20 cellular contexts compared by ENCODE assay signal in genomic region chr1:77970192-77970591, GRCh38. TPM values are rescaled to one million over a fixed set of nuclear protein-coding genes. Genes with fewer than 3 reads are reported as not detected.
DNase-seq lines count a peak whose midpoint lies in the region; ATAC-seq, FAIRE-seq and TF ChIP-seq lines count a peak whose summit lies in the region.
"Had no signal": no experiment of that assay in that cellular context is flagged by ENCODE, and none has a peak within 500 bp of the region (broad histone marks: within the 10 kb centered on the region; RNA-seq: fewer than 3 reads in every experiment).

No MANE protein-coding gene starts in this region.

- SMC1A ChIA-PET in GM12878 (lab: Charles Lee; ENCODE audit: uncharacterized antibody, unreplicated experiment) = interaction anchor here (0.8 to 1.6 kb wide), 5 partner anchors 23 to 49 kb away, joined by 3 to 8 read pairs (median 3); partner anchors contain the start of gene DNAJB4

- TF ChIP-seq POLR2A in HepG2 (IDR thresholded peaks at IDR 0.05; ENCODE audit: insufficient read depth in 1 of 2, low read depth in 2 of 2, low read length in 2 of 2) (no peak), right lobe of liver (IDR thresholded peaks at IDR 0.05) (no peak), GM12878 (IDR thresholded peaks at IDR 0.05; ENCODE audit: low read depth, low read length) (no peak)

- no peak overlapping the region for H3K4me2 ChIP-seq in HepG2 (ENCODE audit: low read depth, low read length)
- H3K4me2 ChIP-seq in GM23338 = no peak overlapping the region
- no peak overlapping the region; the same call in 1 of the 2 replicates for H3K4me2 ChIP-seq in GM12878 (ENCODE audit: control insufficient read depth, insufficient read depth)
- no peak overlapping the region for H3K4me2 ChIP-seq in smooth muscle cell
- H3K4me2 ChIP-seq: PC-9 had no signal

- no peak overlapping the region for H3K9ac ChIP-seq in HepG2 (ENCODE audit: insufficient read depth, low read depth, low read length)
- no peak overlapping the region for H3K9ac ChIP-seq in GM12878 (ENCODE audit: control insufficient read depth, insufficient read depth, low read length)
- no peak overlapping the region for H3K9ac ChIP-seq in smooth muscle cell (ENCODE audit: low read depth)

- RAD21 ChIA-PET in GM12878 (lab: Charles Lee; ENCODE audit: unreplicated experiment) = interaction anchor here (1.0 to 1.5 kb wide), 3 partner anchors 12 to 143 kb away, joined by 3 to 5 read pairs (median 3); partner anchors contain the start of gene DNAJB4

- no TSS peak for BruUV-seq in HepG2 (replicated peaks; lab: Mats Ljungman, UMichigan)
- BruUV-seq in GM12878 (replicated peaks; lab: Mats Ljungman, UMichigan) = no TSS peak

- H3K4me1 Mint-ChIP-seq in GM23338 = peaks cover 19% of the 10 kb centered on the region

- in situ Hi-C loops in HepG2 (cut with HindIII; ENCODE audit: extremely low pct_ligation_motif_present, low pct_unique_long_range_greater_than_20kb) (loop anchor here (10.0 kb wide), 1 partner anchor 145 kb away; no protein-coding TSS in a partner anchor), GM12878 (cut with MboI) (no loop called here)

- H3K9me3 ChIP-seq in HepG2 (ENCODE audit: low read length) (no peaks in the 10 kb centered on the region), right lobe of liver (no peaks in the 10 kb centered on the region), GM12878 (replicated peaks; ENCODE audit: control insufficient read depth, insufficient read depth, low read length) (no peaks in the 10 kb centered on the region), smooth muscle cell (replicated peaks; ENCODE audit: low read depth) (no peaks in the 10 kb centered on the region)
- H3K9me3 ChIP-seq: HAP-1, SJCRH30 had no signal

- POLR2A ChIA-PET in HepG2 (lab: Yijun Ruan, JAX) = interaction anchor here (0.8 to 1.1 kb wide), 2 partner anchors 9 to 35 kb away, joined by 3 read pairs; partner anchors contain the start of genes DNAJB4 and FUBP1
- POLR2A ChIA-PET in GM12878 (lab: Charles Lee) = no interaction called here

- H3K4me1 ChIP-seq in HepG2 (ENCODE audit: insufficient read depth, low read length) (peaks cover 36% of the 10 kb centered on the region), right lobe of liver (peaks cover 0 to 7% (median 2%) of the 10 kb centered on the region in 4 donors), GM23338 (ENCODE audit: insufficient read depth) (peaks cover 30% of the 10 kb centered on the region), GM12878 (ENCODE audit: control insufficient read depth, insufficient read depth, low read length) (no peaks in the 10 kb centered on the region; the same call in 1 of the 2 replicates), smooth muscle cell (ENCODE audit: low read depth) (peaks cover 5% of the 10 kb centered on the region)
- H3K4me1 ChIP-seq: SJCRH30 had no signal

- H3K4me3 Mint-ChIP-seq in GM23338 = no peak overlapping the region
- H3K4me3 Mint-ChIP-seq: CD14-positive monocyte had no signal

- no peak for TF ChIP-seq RAD21 in HepG2 (CRISPR knock-in tag; IDR thresholded peaks at IDR 0.05)
- no peak for TF ChIP-seq RAD21 in GM12878 (IDR thresholded peaks at IDR 0.05; ENCODE audit: insufficient read depth, low read depth, low read length)

- H4K20me1 ChIP-seq in HepG2 (ENCODE audit: insufficient read depth, low read length) (peaks cover 66% of the 10 kb centered on the region), GM23338 (replicated peaks; ENCODE audit: insufficient read depth) (peaks cover 52% of the 10 kb centered on the region), GM12878 (ENCODE audit: control insufficient read depth, insufficient read depth) (peaks cover 9% of the 10 kb centered on the region), smooth muscle cell (ENCODE audit: low read depth) (peaks cover 100% of the 10 kb centered on the region)

- no peaks in the 10 kb centered on the region for H3K9me3 Mint-ChIP-seq in GM23338

- H3K79me2 ChIP-seq in HepG2 (ENCODE audit: insufficient read depth, low read length) = peaks cover 93% of the 10 kb centered on the region
- H3K79me2 ChIP-seq in GM23338 (replicated peaks; ENCODE audit: insufficient read depth) = peaks cover 100% of the 10 kb centered on the region
- H3K79me2 ChIP-seq in GM12878 (ENCODE audit: control insufficient read depth, insufficient read depth, low read length) = peaks cover 79% of the 10 kb centered on the region
- peaks cover 100% of the 10 kb centered on the region for H3K79me2 ChIP-seq in smooth muscle cell (ENCODE audit: low read depth)

- H3K27ac ChIP-seq in HepG2 (ENCODE audit: extremely low read length, insufficient read depth, low read length) (no peak overlapping the region), right lobe of liver (no peak overlapping the region), GM23338 (ENCODE audit: low read depth) (peak overlapping the region; percentile 23; the same call in 1 of the 2 replicates), GM12878 (ENCODE audit: control insufficient read depth, insufficient read depth) (no peak overlapping the region), smooth muscle cell (ENCODE audit: low read depth) (no peak overlapping the region)
- H3K27ac ChIP-seq: PC-9, SJCRH30 had no signal

- no peaks in the 10 kb centered on the region for H3K27me3 ChIP-seq in HepG2 (ENCODE audit: control insufficient read depth in 1 of 2, insufficient read depth in 2 of 2, low read length in 2 of 2)
- no peaks in the 10 kb centered on the region for H3K27me3 ChIP-seq in right lobe of liver
- no peaks in the 10 kb centered on the region for H3K27me3 ChIP-seq in GM23338 (ENCODE audit: insufficient read depth)
- no peaks in the 10 kb centered on the region for H3K27me3 ChIP-seq in GM12878 (replicated peaks in 1 of 2; ENCODE audit: control insufficient read depth in 2 of 2, insufficient read depth in 2 of 2, low read length in 1 of 2)
- H3K27me3 ChIP-seq in smooth muscle cell (ENCODE audit: low read depth) = no peaks in the 10 kb centered on the region
- H3K27me3 ChIP-seq: SJCRH30 had no signal

- H3K4me3 ChIP-seq in HepG2 (replicated peaks in 1 of 3; ENCODE audit: insufficient read depth in 1 of 3, low read depth in 2 of 3, low read length in 3 of 3) (no peak overlapping the region), right lobe of liver (no peak overlapping the region), GM23338 (no peak overlapping the region), GM12878 (no peak overlapping the region), smooth muscle cell (no peak overlapping the region)
- H3K4me3 ChIP-seq: HAP-1, PC-9, SJCRH30 had no signal

- TF ChIP-seq EP300 in HepG2 (IDR thresholded peaks at IDR 0.05; ENCODE audit: low read depth in 2 of 2, low read length in 2 of 2) = no peak
- no peak for TF ChIP-seq EP300 in HepG2 (CRISPR knock-in tag; IDR thresholded peaks at IDR 0.05; ENCODE audit: borderline replicate concordance)
- TF ChIP-seq EP300 in GM12878 (IDR thresholded peaks at IDR 0.05; ENCODE audit: borderline replicate concordance in 1 of 2, control insufficient read depth in 1 of 2, low read depth in 2 of 2, low read length in 2 of 2) = no peak

- WGBS in HepG2 (ENCODE audit: low lambda C conversion rate) = 92% methylated on average over 1 of the region's 1 CpG
- WGBS in right lobe of liver (ENCODE audit: insufficient coverage, low coverage, low lambda C conversion rate, missing lambda C conversion rate) = 80% methylated on average over 1 of the region's 1 CpG
- WGBS in GM12878 (ENCODE audit: insufficient coverage, insufficient replicate concordance, low lambda C conversion rate, missing lambda C conversion rate) = 100% methylated on average over 1 of the region's 1 CpG
- WGBS in smooth muscle cell (ENCODE audit: low lambda C conversion rate) = 90% methylated on average over 1 of the region's 1 CpG

- no peak for TF ChIP-seq CTCF in HepG2 (CRISPR knock-in tag; IDR thresholded peaks at IDR 0.05)
- no peak for TF ChIP-seq CTCF in right lobe of liver (IDR thresholded peaks at IDR 0.05)
- no peak for TF ChIP-seq CTCF in GM23338 (conservative IDR thresholded peaks at IDR 0.05; ENCODE audit: low read depth in 2 of 2)
- TF ChIP-seq CTCF in GM12878 (IDR thresholded peaks at IDR 0.05 in 2 of 3, conservative IDR thresholded peaks at IDR 0.05 in 1 of 3; ENCODE audit: control insufficient read depth in 2 of 3, extremely low read depth in 1 of 3, insufficient read depth in 1 of 3, low read depth in 3 of 3, low read length in 3 of 3) = no peak
- TF ChIP-seq CTCF in smooth muscle cell (IDR thresholded peaks at IDR 0.05; ENCODE audit: borderline replicate concordance, insufficient read depth, poor library complexity, severe bottlenecking) = no peak

- ATAC-seq in HepG2 (peak; percentile 52; the same call in 2 of the 3 replicates), right lobe of liver (no peak), GM23338 (no peak), GM12878 (peak; percentile 54), HG02938 (IDR thresholded peaks at IDR 0.05; ENCODE audit: unreplicated experiment) (no peak)

- H3K36me3 ChIP-seq in HepG2 (replicated peaks in 1 of 2; ENCODE audit: control insufficient read depth in 1 of 2, insufficient read depth in 2 of 2, low read length in 2 of 2) = peaks cover 9 to 66% of the 10 kb centered on the region in 2 experiments
- H3K36me3 ChIP-seq in right lobe of liver = peaks cover 3 to 59% (median 24%) of the 10 kb centered on the region in 4 donors
- H3K36me3 ChIP-seq in GM23338 (ENCODE audit: insufficient read depth) = peaks cover 53% of the 10 kb centered on the region; the same call in 1 of the 2 replicates
- peaks cover 4 to 27% of the 10 kb centered on the region in 2 experiments for H3K36me3 ChIP-seq in GM12878 (ENCODE audit: control insufficient read depth in 2 of 2, insufficient read depth in 2 of 2, low read length in 1 of 2)
- H3K36me3 ChIP-seq in smooth muscle cell (ENCODE audit: low read depth) = peaks cover 50% of the 10 kb centered on the region

- H3F3A ChIP-seq in GM23338 (replicated peaks; ENCODE audit: low read depth) (no peaks in the 10 kb centered on the region), smooth muscle cell (ENCODE audit: low read depth) (peaks cover 4% of the 10 kb centered on the region)

- intact Hi-C loops in HepG2 (cut with micrococcal nuclease; ENCODE audit: unreplicated experiment) (no loop called here), right lobe of liver (cut with DNase I) (loop anchor here (10.0 kb wide), 1 partner anchor 145 kb away; no protein-coding TSS in a partner anchor), GM12878 (cut with micrococcal nuclease; ENCODE audit: unreplicated experiment) (no loop called here)

- no peaks in the 10 kb centered on the region for H3K9me2 ChIP-seq in GM23338 (ENCODE audit: insufficient read depth)

- CTCF ChIA-PET in HepG2 (lab: Yijun Ruan, JAX; ENCODE audit: low intra/inter-chr PET ratio, low total read pairs) = no interaction called here
- CTCF ChIA-PET in GM12878 (lab: Yijun Ruan, JAX) = interaction anchor here (1.5 kb wide), 1 partner anchor 14 kb away, joined by 3 read pairs; no protein-coding TSS in a partner anchor

- H3K27ac Mint-ChIP-seq in GM23338 = no peak overlapping the region
- H3K27ac Mint-ChIP-seq: CD14-positive monocyte had no signal

- FAIRE-seq in HepG2 (lab: Jason Lieb, UNC) (no peak), GM12878 (lab: Jason Lieb, UNC) (no peak)

- peaks cover 78% of the 10 kb centered on the region for H3K36me3 Mint-ChIP-seq in GM23338 (ENCODE audit: low read depth)

- peaks cover 8% of the 10 kb centered on the region for H3K27me3 Mint-ChIP-seq in GM23338 (ENCODE audit: insufficient read depth, low read depth, poor library complexity)

- DNase-seq in HepG2 (ENCODE audit: low spot score) (no peak), right lobe of liver (no peak), GM23338 (ENCODE audit: low spot score) (no peak), GM12878 (ENCODE audit: low read depth, low spot score) (no peak), smooth muscle cell (lab: John Stamatoyannopoulos, UW; ENCODE audit: unreplicated experiment) (no peak)
- no peak for DNase-seq in activated CD8-positive, alpha-beta memory T cell treated with anti-CD3 and anti-CD28 coated beads, Interleukin-2, amount 50 U/mL, for 48 hours
- DNase-seq: AML-193, Calu3, DMS79, GDM1, KG1, NCI-H1048, NCI-H146, NCI-H2081, NCI-H748 treated with DMSO at 0.1 percent for 48 hours, PC-9, SJCRH30 had no signal

- H2AFZ ChIP-seq in HepG2 (ENCODE audit: low read length) (no peak overlapping the region), GM23338 (no peak overlapping the region), GM12878 (ENCODE audit: control insufficient read depth, low read depth, low read length) (no peak overlapping the region), smooth muscle cell (ENCODE audit: low read depth) (no peak overlapping the region)
- H2AFZ ChIP-seq: PC-9 had no signal

RNA-seq across cellular contexts. Expression of gene FUBP1, which starts 8.7 kb away (rescaled TPM):
- 166 and 192 TPM in 2 replicates for total RNA-seq in HepG2 (2016; rRNA removed; fragmentation: Illumina TruSeq; extraction: Trizol)
- total RNA-seq in HepG2 (2016; cell fraction: cytosol; rRNA removed; fragmentation: Illumina TruSeq; extraction: Trizol; ENCODE audit: low read depth) = 14.8 and 18.6 TPM in 2 replicates
- 164 and 178 TPM in 2 replicates for total RNA-seq in HepG2 (2016; cell fraction: insoluble cytoplasmic fraction; rRNA removed; fragmentation: Illumina TruSeq; extraction: Trizol)
- total RNA-seq in HepG2 (2016; cell fraction: membrane; rRNA removed; fragmentation: Illumina TruSeq; extraction: Trizol) = 33.3 and 42.9 TPM in 2 replicates
- 243 and 259 TPM in 2 replicates for total RNA-seq in HepG2 (2016; cell fraction: nucleus; rRNA removed; fragmentation: Illumina TruSeq; extraction: Trizol)
- polyA plus RNA-seq in HepG2 (2011; rRNA removed) = 97.5 and 98.1 TPM in 2 replicates
- polyA plus RNA-seq in HepG2 (2011; cell fraction: cytosol; rRNA removed) = 50.6 and 52.7 TPM in 2 replicates
- 159 and 189 TPM in 2 replicates for polyA plus RNA-seq in HepG2 (2011; cell fraction: nucleus; rRNA removed)
- polyA plus RNA-seq in HepG2 (2012) = 106 and 122 TPM in 2 replicates
- polyA plus RNA-seq in HepG2 (2016; cell fraction: cytosol; fragmentation: Illumina TruSeq; extraction: Trizol; ENCODE audit: low read depth) = 6.8 and 8.4 TPM in 2 replicates
- 165 and 171 TPM in 2 replicates for polyA plus RNA-seq in HepG2 (2016; cell fraction: insoluble cytoplasmic fraction; fragmentation: Illumina TruSeq; extraction: Trizol; ENCODE audit: low read depth)
- 18.5 and 22.5 TPM in 2 replicates for polyA plus RNA-seq in HepG2 (2016; cell fraction: membrane; fragmentation: Illumina TruSeq; extraction: Trizol; ENCODE audit: low read depth)
- polyA plus RNA-seq in HepG2 (2016; cell fraction: nucleus; fragmentation: Illumina TruSeq; extraction: Trizol; ENCODE audit: insufficient read depth, low read depth) = 212 and 220 TPM in 2 replicates
- 143 and 421 TPM in 2 replicates for polyA minus RNA-seq in HepG2 (2011; rRNA and poly(A)+ RNA removed; ENCODE audit: low replicate concordance)
- polyA minus RNA-seq in HepG2 (2011; cell fraction: cytosol; rRNA and poly(A)+ RNA removed) = 53.6 and 56.2 TPM in 2 replicates
- polyA minus RNA-seq in HepG2 (2011; cell fraction: nucleus; rRNA and poly(A)+ RNA removed) = 426 and 458 TPM in 2 replicates
- 10 to 100 TPM; 21.7 to 38.5 (median 35.6) TPM for total RNA-seq in right lobe of liver
- total RNA-seq in GM23338 (2014; rRNA removed; shearing (Covaris generic)) = 308 and 321 TPM in 2 replicates
- polyA plus RNA-seq in GM23338 (2016; fragmentation: Nextera tagmentation; extraction: Ambion mirVana) = 194 and 212 TPM in 2 replicates
- total RNA-seq in GM12878 (2013; cell fraction: nucleolus; rRNA removed) = 1,069 and 1,115 TPM in 2 replicates
- 186 and 207 TPM in 2 replicates for total RNA-seq in GM12878 (2014; rRNA removed)
- 244 and 247 TPM in 2 replicates for total RNA-seq in GM12878 (2014; rRNA removed; fragmentation: Illumina TruSeq; extraction: Trizol)
- total RNA-seq in GM12878 (2021) = 184 and 196 TPM in 2 replicates
- polyA plus RNA-seq in GM12878 (2011; ENCODE audit: low read depth) = 100 TPM
- 343 and 471 TPM in 2 replicates for polyA plus RNA-seq in GM12878 (2011; rRNA removed)
- polyA plus RNA-seq in GM12878 (2011; cell fraction: cytosol; rRNA removed) = 135 and 172 TPM in 2 replicates
- polyA plus RNA-seq in GM12878 (2011; cell fraction: nucleus; rRNA removed) = 1,076 and 1,106 TPM in 2 replicates
- polyA plus RNA-seq in GM12878 (2012) = 110 and 134 TPM in 2 replicates
- polyA plus RNA-seq in GM12878 (2014; fragmentation: Illumina TruSeq; extraction: Trizol) = 209 and 221 TPM in 2 replicates
- 100 to 1,000 TPM; 110 to 114 TPM for polyA plus RNA-seq in GM12878 (2014; fragmentation: Nextera tagmentation; extraction: Ambion mirVana)
- polyA plus RNA-seq in GM12878 (2014; rRNA removed) = 219 and 248 TPM in 2 replicates
- 100 to 1,000 TPM; 136 to 142 TPM for polyA plus RNA-seq in GM12878 (2016; fragmentation: Nextera tagmentation; extraction: Ambion mirVana)
- 206 and 246 TPM in 2 replicates for polyA minus RNA-seq in GM12878 (2011; rRNA and poly(A)+ RNA removed)
- 89.7 and 89.8 TPM in 2 replicates for polyA minus RNA-seq in GM12878 (2011; cell fraction: cytosol; rRNA and poly(A)+ RNA removed)
- 400 and 534 TPM in 2 replicates for polyA minus RNA-seq in GM12878 (2011; cell fraction: nucleus; rRNA and poly(A)+ RNA removed)
- total RNA-seq in smooth muscle cell = 144 and 166 TPM in 2 replicates
- 50.5 and 60.4 TPM in 2 replicates for polyA plus RNA-seq in smooth muscle cell

RNA-seq across cellular contexts. Expression of gene DNAJB4, which starts 34.5 kb away (rescaled TPM):
- total RNA-seq in HepG2 (2016; rRNA removed; fragmentation: Illumina TruSeq; extraction: Trizol) = 18.6 and 25.7 TPM in 2 replicates
- total RNA-seq in HepG2 (2016; cell fraction: cytosol; rRNA removed; fragmentation: Illumina TruSeq; extraction: Trizol; ENCODE audit: low read depth) = 2.7 and 3.0 TPM in 2 replicates
- 16.9 and 25.9 TPM in 2 replicates for total RNA-seq in HepG2 (2016; cell fraction: insoluble cytoplasmic fraction; rRNA removed; fragmentation: Illumina TruSeq; extraction: Trizol)
- total RNA-seq in HepG2 (2016; cell fraction: membrane; rRNA removed; fragmentation: Illumina TruSeq; extraction: Trizol) = 5.7 and 9.7 TPM in 2 replicates
- total RNA-seq in HepG2 (2016; cell fraction: nucleus; rRNA removed; fragmentation: Illumina TruSeq; extraction: Trizol) = 14.1 and 15.4 TPM in 2 replicates
- 3.0 and 4.4 TPM in 2 replicates for polyA plus RNA-seq in HepG2 (2011; rRNA removed)
- 2.3 and 2.8 TPM in 2 replicates for polyA plus RNA-seq in HepG2 (2011; cell fraction: cytosol; rRNA removed)
- polyA plus RNA-seq in HepG2 (2011; cell fraction: nucleus; rRNA removed) = 4.2 and 4.7 TPM in 2 replicates
- polyA plus RNA-seq in HepG2 (2012) = 9.3 and 9.6 TPM in 2 replicates
- 0.76 and 1.0 TPM in 2 replicates for polyA plus RNA-seq in HepG2 (2016; cell fraction: cytosol; fragmentation: Illumina TruSeq; extraction: Trizol; ENCODE audit: low read depth)
- polyA plus RNA-seq in HepG2 (2016; cell fraction: insoluble cytoplasmic fraction; fragmentation: Illumina TruSeq; extraction: Trizol; ENCODE audit: low read depth) = 17.4 and 17.8 TPM in 2 replicates
- 2.1 and 2.3 TPM in 2 replicates for polyA plus RNA-seq in HepG2 (2016; cell fraction: membrane; fragmentation: Illumina TruSeq; extraction: Trizol; ENCODE audit: low read depth)
- polyA plus RNA-seq in HepG2 (2016; cell fraction: nucleus; fragmentation: Illumina TruSeq; extraction: Trizol; ENCODE audit: insufficient read depth, low read depth) = 14.1 and 15.4 TPM in 2 replicates
- 3.2 and 9.2 TPM in 2 replicates for polyA minus RNA-seq in HepG2 (2011; rRNA and poly(A)+ RNA removed; ENCODE audit: low replicate concordance)
- 5.0 and 5.2 TPM in 2 replicates for polyA minus RNA-seq in HepG2 (2011; cell fraction: cytosol; rRNA and poly(A)+ RNA removed)
- polyA minus RNA-seq in HepG2 (2011; cell fraction: nucleus; rRNA and poly(A)+ RNA removed) = 15.8 and 16.3 TPM in 2 replicates
- total RNA-seq in right lobe of liver = 10 to 100 TPM; 10.9 to 21.7 (median 14.4) TPM
- total RNA-seq in GM23338 (2014; rRNA removed; shearing (Covaris generic)) = 12.9 and 14.1 TPM in 2 replicates
- polyA plus RNA-seq in GM23338 (2016; fragmentation: Nextera tagmentation; extraction: Ambion mirVana) = 8.2 and 12.4 TPM in 2 replicates
- 19.7 and 20.8 TPM in 2 replicates for total RNA-seq in GM12878 (2013; cell fraction: nucleolus; rRNA removed)
- 5.3 and 6.9 TPM in 2 replicates for total RNA-seq in GM12878 (2014; rRNA removed)
- 6.2 and 6.5 TPM in 2 replicates for total RNA-seq in GM12878 (2014; rRNA removed; fragmentation: Illumina TruSeq; extraction: Trizol)
- 7.3 and 7.6 TPM in 2 replicates for total RNA-seq in GM12878 (2021)
- 1.5 TPM for polyA plus RNA-seq in GM12878 (2011; ENCODE audit: low read depth)
- polyA plus RNA-seq in GM12878 (2011; rRNA removed) = 6.6 and 13.6 TPM in 2 replicates
- polyA plus RNA-seq in GM12878 (2011; cell fraction: cytosol; rRNA removed) = 2.0 TPM in 2 replicates
- polyA plus RNA-seq in GM12878 (2011; cell fraction: nucleus; rRNA removed) = 6.0 and 6.3 TPM in 2 replicates
- 4.4 and 7.0 TPM in 2 replicates for polyA plus RNA-seq in GM12878 (2012)
- 6.5 and 8.8 TPM in 2 replicates for polyA plus RNA-seq in GM12878 (2014; fragmentation: Illumina TruSeq; extraction: Trizol)
- 1 to 10 TPM; 3.8 to 5.1 TPM for polyA plus RNA-seq in GM12878 (2014; fragmentation: Nextera tagmentation; extraction: Ambion mirVana)
- polyA plus RNA-seq in GM12878 (2014; rRNA removed) = 5.9 and 8.1 TPM in 2 replicates
- polyA plus RNA-seq in GM12878 (2016; fragmentation: Nextera tagmentation; extraction: Ambion mirVana) = 10 to 100 TPM; 10.1 to 10.5 TPM
- 5.0 and 7.6 TPM in 2 replicates for polyA minus RNA-seq in GM12878 (2011; rRNA and poly(A)+ RNA removed)
- 1.9 and 2.7 TPM in 2 replicates for polyA minus RNA-seq in GM12878 (2011; cell fraction: cytosol; rRNA and poly(A)+ RNA removed)
- polyA minus RNA-seq in GM12878 (2011; cell fraction: nucleus; rRNA and poly(A)+ RNA removed) = 6.5 and 15.7 TPM in 2 replicates
- total RNA-seq in smooth muscle cell = 48.9 and 92.8 TPM in 2 replicates
- polyA plus RNA-seq in smooth muscle cell = 31.5 and 43.4 TPM in 2 replicates

Comparison
In these comparisons a context has a peak if more than half of its experiments do, and no peak if none do; other contexts are left out.
1. ATAC-seq: peak in HepG2 (single experiment) and GM12878 (single experiment); none in right lobe of liver (0 of 4), GM23338 (single experiment) and HG02938 (single experiment).
2. intact Hi-C loops: an anchor here in right lobe of liver (10.0 kb wide); none called in HepG2 and GM12878.
3. Of the 75 proteins assayed by ChIP-seq in both HepG2 and GM12878: peak only in HepG2: none; only in GM12878: POLR2AphosphoS5; in both: none; in neither: 74.